8 cellular contexts compared by ENCODE assay signal in genomic region chr20:62928246-62928939, GRCh38. TPM values are rescaled to one million over a fixed set of nuclear protein-coding genes. Genes with fewer than 3 reads are reported as not detected.
A peak's percentile ranks its signal among the peaks of the same experiment; 100 is the strongest.
DNase-seq lines count a peak whose midpoint lies in the region; ATAC-seq and TF ChIP-seq lines count a peak whose summit lies in the region.

No MANE protein-coding gene starts in this region.

- peak overlapping the region; percentile 74 for H3K27ac Mint-ChIP-seq in stimulated activated naive CD8-positive, alpha-beta T cell treated with anti-CD3 and anti-CD28 coated beads, Interleukin-15, Interleukin-2, amounts not matched to agents 100 ng/mL and 50 ng/mL, for 24 hours
- H3K27ac Mint-ChIP-seq in central memory CD8-positive, alpha-beta T cell (ENCODE audit: low read depth): peak overlapping the region; percentile 88
- H3K27ac Mint-ChIP-seq in memory B cell: peak overlapping the region; percentile 88

- H3K36me3 ChIP-seq in vagina: no peaks in the 10 kb centered on the region

- peaks cover 11% of the 10 kb centered on the region for H3K36me3 Mint-ChIP-seq in stimulated activated naive CD8-positive, alpha-beta T cell treated with anti-CD3 and anti-CD28 coated beads, Interleukin-15, Interleukin-2, amounts not matched to agents 100 ng/mL and 50 ng/mL, for 24 hours (ENCODE audit: low read depth)
- H3K36me3 Mint-ChIP-seq in central memory CD8-positive, alpha-beta T cell (ENCODE audit: insufficient read depth): peaks cover 25% of the 10 kb centered on the region
- H3K36me3 Mint-ChIP-seq in memory B cell: no peaks in the 10 kb centered on the region

- peaks cover 81% of the 10 kb centered on the region for H3K4me1 Mint-ChIP-seq in stimulated activated naive CD8-positive, alpha-beta T cell treated with anti-CD3 and anti-CD28 coated beads, Interleukin-15, Interleukin-2, amounts not matched to agents 100 ng/mL and 50 ng/mL, for 24 hours (ENCODE audit: low read depth)
- H3K4me1 Mint-ChIP-seq in central memory CD8-positive, alpha-beta T cell: peaks cover 61% of the 10 kb centered on the region
- H3K4me1 Mint-ChIP-seq in memory B cell: peaks cover 40% of the 10 kb centered on the region

- H3K4me3 ChIP-seq in vagina: peak overlapping the region; percentile 52 to 54

- peak overlapping the region; percentile 79 for H3K27ac ChIP-seq in vagina

- peak overlapping the region; percentile 86 for H3K4me3 Mint-ChIP-seq in stimulated activated naive CD8-positive, alpha-beta T cell treated with anti-CD3 and anti-CD28 coated beads, Interleukin-15, Interleukin-2, amounts not matched to agents 100 ng/mL and 50 ng/mL, for 24 hours
- peak overlapping the region; percentile 84 for H3K4me3 Mint-ChIP-seq in central memory CD8-positive, alpha-beta T cell
- peak overlapping the region; percentile 91 for H3K4me3 Mint-ChIP-seq in memory B cell

- no peak for DNase-seq in stimulated activated naive CD8-positive, alpha-beta T cell treated with anti-CD3 and anti-CD28 coated beads, Interleukin-15, Interleukin-2, amounts not matched to agents 100 U/mL and 50 U/mL, for 24 hours
- no peak for DNase-seq in central memory CD8-positive, alpha-beta T cell (ENCODE audit: low spot score in 2 of 2)
- DNase-seq in memory B cell (ENCODE audit: low spot score in 2 of 2) (no peak), vagina (ENCODE audit: extremely low spot score in 2 of 2) (no peak), posterior vena cava (ENCODE audit: low spot score) (no peak)

- no peaks in the 10 kb centered on the region for H3K9me3 ChIP-seq in vagina

- H3K4me1 ChIP-seq in vagina: peaks cover 54% of the 10 kb centered on the region

- no peaks in the 10 kb centered on the region for H3K27me3 ChIP-seq in vagina

- no peaks in the 10 kb centered on the region for H3K27me3 Mint-ChIP-seq in stimulated activated naive CD8-positive, alpha-beta T cell treated with anti-CD3 and anti-CD28 coated beads, Interleukin-15, Interleukin-2, amounts not matched to agents 100 ng/mL and 50 ng/mL, for 24 hours
- H3K27me3 Mint-ChIP-seq in central memory CD8-positive, alpha-beta T cell: no peaks in the 10 kb centered on the region
- no peaks in the 10 kb centered on the region for H3K27me3 Mint-ChIP-seq in memory B cell

- no peak for TF ChIP-seq CTCF in vagina (IDR thresholded peaks at IDR 0.05)

- no peaks in the 10 kb centered on the region for H3K9me3 Mint-ChIP-seq in stimulated activated naive CD8-positive, alpha-beta T cell treated with anti-CD3 and anti-CD28 coated beads, Interleukin-15, Interleukin-2, amounts not matched to agents 100 ng/mL and 50 ng/mL, for 24 hours
- no peaks in the 10 kb centered on the region for H3K9me3 Mint-ChIP-seq in central memory CD8-positive, alpha-beta T cell
- H3K9me3 Mint-ChIP-seq in memory B cell: no peaks in the 10 kb centered on the region

- intact Hi-C loops in vagina (cut with DNase I) (no loop called here), posterior vena cava (cut with DNase I) (no loop called here)

- no peak for TF ChIP-seq POLR2A in vagina (IDR thresholded peaks at IDR 0.05)

- ATAC-seq in stimulated activated naive CD8-positive, alpha-beta T cell treated with anti-CD3 and anti-CD28 coated beads, Interleukin-15, Interleukin-2, amounts not matched to agents 100 U/mL and 50 U/mL, for 24 hours: no peak
- ATAC-seq in central memory CD8-positive, alpha-beta T cell (replicated peaks; ENCODE audit: extremely low read depth, poor library complexity, severe bottlenecking): no peak
- ATAC-seq in memory B cell (ENCODE audit: low read depth) (no peak), HG03432 (IDR thresholded peaks at IDR 0.05; ENCODE audit: unreplicated experiment) (no peak), HG03520 (IDR thresholded peaks at IDR 0.05; ENCODE audit: unreplicated experiment) (no peak)

RNA-seq across cellular contexts. Expression of gene DIDO1, which starts 2.1 kb away (rescaled TPM):
- total RNA-seq in vagina (58.7 TPM), posterior vena cava (10 to 100 TPM; 38.5 to 44.1 TPM)

RNA-seq across cellular contexts. Expression of gene GID8, which starts 9.6 kb away (rescaled TPM):
- total RNA-seq in vagina (30.2 TPM), posterior vena cava (10 to 100 TPM; 14.9 to 20.0 TPM)

RNA-seq across cellular contexts. Expression of gene SLC17A9, which starts 24.1 kb away (rescaled TPM):
- total RNA-seq in vagina (2.5 TPM), posterior vena cava (10 to 100 TPM in 1 of 2 donors, 1 to 10 TPM in 1; 9.9 to 16.3 TPM)
